Comparison of ENCODE assay signal across 11 cellular contexts in genomic region chr1:147762233-147763024, GRCh38. TPM values are rescaled to one million over a fixed set of nuclear protein-coding genes. Genes with fewer than 3 reads are reported as not detected.
DNase-seq lines count a peak whose midpoint lies in the region; ATAC-seq and TF ChIP-seq lines count a peak whose summit lies in the region.
"Had no signal": no experiment of that assay in that cellular context is flagged by ENCODE, and none has a peak within 500 bp of the region (broad histone marks: within the 10 kb centered on the region; RNA-seq: fewer than 3 reads in every experiment).

No MANE protein-coding gene starts in this region.

- intact Hi-C loops in CD4-positive, alpha-beta T cell (cut with DNase I, micrococcal nuclease), result no loop called here
- intact Hi-C loops in mucosa of descending colon (cut with DNase I, micrococcal nuclease) (no loop called here), CD14-positive monocyte (cut with micrococcal nuclease) (no loop called here)

- H3K4me1 Mint-ChIP-seq in CD4-positive, alpha-beta T cell (ENCODE audit: low read depth), result peaks cover 31% of the 10 kb centered on the region
- H3K4me1 Mint-ChIP-seq in IgD-negative memory B cell, result peaks cover 17 to 25% (median 18%) of the 10 kb centered on the region in 3 donors
- H3K4me1 Mint-ChIP-seq in CD14-positive monocyte, result no peaks in the 10 kb centered on the region

- H3K36me3 Mint-ChIP-seq in CD4-positive, alpha-beta T cell (ENCODE audit: low read depth), result no peaks in the 10 kb centered on the region
- peaks cover 2% of the 10 kb centered on the region for H3K36me3 Mint-ChIP-seq in IgD-negative memory B cell
- H3K36me3 Mint-ChIP-seq in CD14-positive monocyte, result no peaks in the 10 kb centered on the region

- no peak for TF ChIP-seq CTCF in CD4-positive, alpha-beta T cell (IDR thresholded peaks at IDR 0.05)
- TF ChIP-seq CTCF in mucosa of descending colon (IDR thresholded peaks at IDR 0.05) (no peak), CD14-positive monocyte (IDR thresholded peaks at IDR 0.05) (no peak)

- H3K9me3 Mint-ChIP-seq in CD4-positive, alpha-beta T cell, result no peaks in the 10 kb centered on the region
- H3K9me3 Mint-ChIP-seq in IgD-negative memory B cell (no peaks in the 10 kb centered on the region), CD14-positive monocyte (peaks cover 0 to 2% (median 0%) of the 10 kb centered on the region in 7 donors)

- DNase-seq in CD4-positive, alpha-beta T cell, result no peak
- peak; percentile 16 for DNase-seq in central memory CD4-positive, alpha-beta T cell
- no peak for DNase-seq in mucosa of descending colon
- DNase-seq in SK-N-DZ (ENCODE audit: low spot score), result no peak
- DNase-seq in CD14-positive monocyte (ENCODE audit: low spot score), result no peak
- no peak for DNase-seq in NCI-H2196 (lab: John Stamatoyannopoulos, UW; ENCODE audit: unreplicated experiment)
- DNase-seq in COLO668 (lab: John Stamatoyannopoulos, UW; ENCODE audit: unreplicated experiment), result no peak
- DNase-seq: colonic mucosa, NCI-H748 treated with DMSO at 0.1 percent for 48 hours, SW 1271 had no signal

- no peaks in the 10 kb centered on the region for H3K27me3 ChIP-seq in CD4-positive, alpha-beta T cell (ENCODE audit: control insufficient read depth, insufficient read depth, low read length)
- H3K27me3 ChIP-seq: colonic mucosa had no signal

- H3K4me3 Mint-ChIP-seq in CD4-positive, alpha-beta T cell, result peak overlapping the region; percentile 65
- peak overlapping the region in 2 of 4 donors; percentile 63 to 84 for H3K4me3 Mint-ChIP-seq in IgD-negative memory B cell
- no peak overlapping the region for H3K4me3 Mint-ChIP-seq in CD14-positive monocyte

- no peaks in the 10 kb centered on the region for H3K9me3 ChIP-seq in CD4-positive, alpha-beta T cell (ENCODE audit: control insufficient read depth, low read length)
- H3K9me3 ChIP-seq in mucosa of descending colon, result no peaks in the 10 kb centered on the region
- H3K9me3 ChIP-seq: colonic mucosa had no signal

- H3K4me3 ChIP-seq in mucosa of descending colon, result no peak overlapping the region
- H3K4me3 ChIP-seq: colonic mucosa had no signal

- peak; percentile 32 for ATAC-seq in CD4-positive, alpha-beta T cell (ENCODE audit: poor library complexity)
- ATAC-seq in mucosa of descending colon, result peak; percentile 31

- no peaks in the 10 kb centered on the region for H3K4me1 ChIP-seq in mucosa of descending colon (ENCODE audit: low read depth)
- H3K4me1 ChIP-seq: colonic mucosa had no signal

- peak overlapping the region; percentile 83 for H3K27ac Mint-ChIP-seq in CD4-positive, alpha-beta T cell
- H3K27ac Mint-ChIP-seq in IgD-negative memory B cell, result peak overlapping the region in 2 of 3 donors; percentile 58 to 64
- no peak overlapping the region for H3K27ac Mint-ChIP-seq in CD14-positive monocyte

- H3K36me3 ChIP-seq in mucosa of descending colon (ENCODE audit: low read depth), result no peaks in the 10 kb centered on the region
- H3K36me3 ChIP-seq: colonic mucosa had no signal

- POLR2A ChIA-PET in CD4-positive, alpha-beta T cell (lab: Charles Lee), result interaction anchor here (1.0 kb wide), 1 partner anchor 14 kb away, joined by 3 read pairs; no protein-coding TSS in a partner anchor

- H3K27me3 Mint-ChIP-seq in CD4-positive, alpha-beta T cell, result no peaks in the 10 kb centered on the region
- no peaks in the 10 kb centered on the region for H3K27me3 Mint-ChIP-seq in IgD-negative memory B cell
- H3K27me3 Mint-ChIP-seq in CD14-positive monocyte (ENCODE audit: low read depth in 3 of 3), result peaks cover 2 to 8% (median 2%) of the 10 kb centered on the region in 3 donors

- H3K27ac ChIP-seq in CD4-positive, alpha-beta T cell (ENCODE audit: low read depth, low read length), result peak overlapping the region; percentile 8
- H3K27ac ChIP-seq: colonic mucosa had no signal

- CTCF ChIA-PET in CD4-positive, alpha-beta T cell (lab: Charles Lee), result no interaction called here

RNA-seq across cellular contexts. Expression of gene GJA5, which starts 2.0 kb away (rescaled TPM):
- not detected for total RNA-seq in CD4-positive, alpha-beta T cell
- not detected for polyA plus RNA-seq in IgD-negative memory B cell
- 1 to 10 TPM; 1.3 to 7.7 (median 3.0) TPM for total RNA-seq in mucosa of descending colon
- not detected in 2 replicates for polyA plus RNA-seq in SK-N-DZ (2014; cell fraction: cytosol; rRNA removed)
- polyA plus RNA-seq in SK-N-DZ (2014; cell fraction: nucleus; rRNA removed), result not detected in 2 replicates
- polyA plus RNA-seq in CD14-positive monocyte, result not detected

Comparison
In these comparisons a context has a peak if more than half of its experiments do, and no peak if none do; other contexts are left out.
1. H3K27ac Mint-ChIP-seq: peak in CD4-positive, alpha-beta T cell (single experiment) and IgD-negative memory B cell (2 of 3); none in CD14-positive monocyte (0 of 7).